ENCODE assay signal across 8 cellular contexts in the genomic region with DNA sequence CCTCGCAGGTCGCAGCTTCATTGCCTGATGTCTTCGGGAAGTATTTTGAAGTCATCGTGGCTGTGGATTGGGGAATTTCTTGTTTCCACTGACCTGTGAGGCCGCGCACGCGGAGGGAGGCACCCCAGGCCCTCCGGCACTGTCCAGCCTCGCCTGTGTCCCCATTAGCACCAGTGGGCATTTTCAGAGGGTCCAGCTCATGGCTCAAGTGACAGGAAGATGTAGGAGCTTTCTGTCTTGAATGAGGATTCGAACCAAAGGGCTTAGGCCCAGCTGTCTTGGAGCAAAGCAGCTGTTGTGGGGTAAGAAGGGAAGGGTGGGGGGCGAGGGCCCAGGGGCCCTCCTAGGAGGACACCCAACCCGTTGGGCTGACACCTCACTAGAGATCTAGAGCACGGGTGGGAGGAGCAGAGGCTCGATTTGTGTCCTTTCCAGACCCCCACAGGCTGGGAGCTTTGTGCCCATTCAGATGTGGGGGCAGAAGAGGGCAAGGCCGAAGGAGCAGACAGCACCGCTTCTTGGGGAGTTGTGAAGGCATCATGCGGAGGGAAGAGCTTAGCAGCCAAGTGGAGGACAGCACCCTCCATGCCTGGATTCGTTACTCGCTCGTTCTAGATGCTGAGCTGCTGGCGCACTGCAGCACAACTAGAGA. TPM values are rescaled to one million over a fixed set of nuclear protein-coding genes. Genes with fewer than 3 reads are reported as not detected.
A peak's percentile ranks its signal among the peaks of the same experiment; 100 is the strongest.
DNase-seq lines count a peak whose midpoint lies in the region; ATAC-seq and TF ChIP-seq lines count a peak whose summit lies in the region.

No MANE protein-coding gene starts in this region.

- H3K9ac ChIP-seq in HUES64 (ENCODE audit: low read depth, low read length), result no peak overlapping the region

- POLR2A ChIA-PET in AG04449 (lab: Yijun Ruan, JAX), result no interaction called here

- H3K36me3 ChIP-seq in HUES64 (ENCODE audit: insufficient read depth, low read length) (peaks cover 14% of the 10 kb centered on the region), mucosa of descending colon (ENCODE audit: low read depth) (no peaks in the 10 kb centered on the region)

- 85% methylated on average over 22 of the region's 22 CpGs for WGBS in HUES64

- ATAC-seq in mucosa of descending colon, result no peak

- H3K27me3 ChIP-seq in HUES64 (ENCODE audit: insufficient read depth, low read length), result 0 out of 2 replicates have a peak, but pooled peaks cover 4% of the 10 kb centered on the region

- H3K4me3 ChIP-seq in AG04449 (ENCODE audit: low read depth, low read length) (peak overlapping the region; percentile 77), HUES64 (ENCODE audit: low read length) (peak overlapping the region; percentile 67), cardiac fibroblast (replicated peaks in 1 of 2; ENCODE audit: low read depth in 2 of 2, low read length in 2 of 2) (peak overlapping the region; percentile 62 to 87), mucosa of descending colon (peak overlapping the region; percentile 55)

- no peak overlapping the region for H3K27ac ChIP-seq in HUES64 (ENCODE audit: low read depth, low read length)

- DNase-seq in AG04449 (ENCODE audit: low read depth, low spot score) (no peak), cardiac fibroblast (ENCODE audit: low read depth in 2 of 2) (peak in 1 of 2 donors; percentile 7), mucosa of descending colon (peak in 1 of 3 donors; percentile 49), NCI-H2081 (lab: John Stamatoyannopoulos, UW) (no peak), germinal center (ENCODE audit: low spot score) (no peak), NCI-H1092 treated with DMSO at 0.1 percent for 48 hours (lab: John Stamatoyannopoulos, UW) (no peak), OCI-M1 (lab: John Stamatoyannopoulos, UW) (no peak)

- CTCF ChIA-PET in AG04449 (lab: Yijun Ruan, JAX), result interaction anchor here (0.9 to 1.2 kb wide), 3 partner anchors 83 to 120 kb away, joined by 3 to 6 read pairs (median 4); no protein-coding TSS in a partner anchor

- TF ChIP-seq CTCF in AG04449 (IDR thresholded peaks at IDR 0.05; ENCODE audit: insufficient read depth, low read length, missing control alignments) (no peak), cardiac fibroblast (IDR thresholded peaks at IDR 0.05; ENCODE audit: low read depth, low read length) (no peak), mucosa of descending colon (IDR thresholded peaks at IDR 0.05) (no peak)

- H3K4me1 ChIP-seq in HUES64 (ENCODE audit: insufficient read depth, low read length) (no peaks in the 10 kb centered on the region), mucosa of descending colon (ENCODE audit: low read depth) (peaks cover 2% of the 10 kb centered on the region)

- H3K9me3 ChIP-seq in HUES64 (ENCODE audit: insufficient read depth, low read depth, low read length), result peaks cover 57% of the 10 kb centered on the region
- peaks cover 3% of the 10 kb centered on the region for H3K9me3 ChIP-seq in mucosa of descending colon

- intact Hi-C loops in mucosa of descending colon (cut with DNase I, micrococcal nuclease), result loop anchor here in 1 of 2 donors (10.0 kb wide), 1 partner anchor 120 kb away; a partner anchor contains a TSS

RNA-seq across cellular contexts. Expression of a gene that starts 0.9 kb away (rescaled TPM):
- 4.1 TPM for polyA plus RNA-seq in HUES64 (2013, experiment 1 of 2)
- polyA plus RNA-seq in HUES64 (2013, experiment 2 of 2), result 4.4 TPM
- total RNA-seq in mucosa of descending colon, result 10 to 100 TPM in 2 of 3 donors, 1 to 10 TPM in 1; 9.8 to 19.7 (median 13.2) TPM
